In genomic region chr19:18939922-18940775, GRCh38 we compare ENCODE assay signal across 8 cellular contexts. TPM values are rescaled to one million over a fixed set of nuclear protein-coding genes. Genes with fewer than 3 reads are reported as not detected.
DNase-seq lines count a peak whose midpoint lies in the region; ATAC-seq and TF ChIP-seq lines count a peak whose summit lies in the region.

No MANE protein-coding gene starts in this region.

- peak overlapping the region; percentile 94 for H3K4me2 ChIP-seq in skeletal muscle satellite cell (ENCODE audit: low read length)

- no peak for TF ChIP-seq CTCF in breast epithelium (IDR thresholded peaks at IDR 0.05)

- no peak for TF ChIP-seq POLR2A in breast epithelium (IDR thresholded peaks at IDR 0.05)

- DNase-seq in CD1c-positive myeloid dendritic cell (ENCODE audit: extremely low spot score), result peak; percentile 22
- peak; percentile 88 for DNase-seq in LHCN-M2 (ENCODE audit: low read depth)
- peak in 1 of 2 donors; percentile 56 for DNase-seq in breast epithelium (ENCODE audit: low spot score in 2 of 2)
- DNase-seq in islet precursor cell, result peak; percentile 69
- DNase-seq in NCI-H146 treated with DMSO at 0.1 percent for 48 hours (lab: John Stamatoyannopoulos, UW; ENCODE audit: unreplicated experiment), result no peak
- no peak for DNase-seq in NCI-H2107 treated with DMSO at 0.1 percent for 48 hours (lab: John Stamatoyannopoulos, UW; ENCODE audit: unreplicated experiment)

- no peak for ATAC-seq in HG02885 (IDR thresholded peaks at IDR 0.05; ENCODE audit: poor library complexity, unreplicated experiment)

- H3K9me3 ChIP-seq in breast epithelium (no peaks in the 10 kb centered on the region), skeletal muscle satellite cell (replicated peaks; ENCODE audit: low read length) (no peaks in the 10 kb centered on the region)

- H3K27me3 ChIP-seq in breast epithelium, result no peaks in the 10 kb centered on the region
- H3K27me3 ChIP-seq in skeletal muscle satellite cell (ENCODE audit: control insufficient read depth, insufficient read depth, low read length), result no peaks in the 10 kb centered on the region

- intact Hi-C loops in breast epithelium (cut with DNase I; ENCODE audit: low total_unique reads), result no loop called here

- peak overlapping the region; percentile 81 to 97 (median 82) for H3K4me3 ChIP-seq in breast epithelium
- H3K4me3 ChIP-seq in skeletal muscle satellite cell (ENCODE audit: low read length), result peak overlapping the region; percentile 97

- no peaks in the 10 kb centered on the region for H3K36me3 ChIP-seq in breast epithelium
- peaks cover 18% of the 10 kb centered on the region for H3K36me3 ChIP-seq in skeletal muscle satellite cell (ENCODE audit: insufficient read depth, low read length)

- peak overlapping the region; percentile 93 for H3K9ac ChIP-seq in skeletal muscle satellite cell (ENCODE audit: low read depth, low read length)

- peaks cover 0 to 4% of the 10 kb centered on the region in 2 donors for H3K4me1 ChIP-seq in breast epithelium
- peaks cover 12% of the 10 kb centered on the region for H3K4me1 ChIP-seq in skeletal muscle satellite cell (ENCODE audit: control insufficient read depth, insufficient read depth, low read length)

- H3K27ac ChIP-seq in breast epithelium, result peak overlapping the region; percentile 62 to 83

RNA-seq across cellular contexts. Expression of gene HOMER3, which starts 0.9 kb away (rescaled TPM):
- total RNA-seq in LHCN-M2 (2014; rRNA removed), result 154 and 188 TPM in 2 replicates
- 105 TPM for polyA plus RNA-seq in LHCN-M2 (2012)
- 10 to 100 TPM; 34.2 to 62.6 (median 56.6) TPM for total RNA-seq in breast epithelium
- total RNA-seq in skeletal muscle satellite cell (2012; rRNA removed), result 57.2 and 66.4 TPM in 2 replicates

RNA-seq across cellular contexts. Expression of gene DDX49, which starts 20.6 kb away (rescaled TPM):
- total RNA-seq in LHCN-M2 (2014; rRNA removed), result 49.8 and 57.6 TPM in 2 replicates
- polyA plus RNA-seq in LHCN-M2 (2012), result 40.2 TPM
- total RNA-seq in breast epithelium, result 10 to 100 TPM; 34.1 to 44.9 (median 40.2) TPM
- total RNA-seq in skeletal muscle satellite cell (2012; rRNA removed), result 70.2 and 74.5 TPM in 2 replicates

RNA-seq across cellular contexts. Expression of gene COPE, which starts 21.0 kb away (rescaled TPM):
- total RNA-seq in LHCN-M2 (2014; rRNA removed) (375 and 380 TPM in 2 replicates), breast epithelium (100 to 1,000 TPM; 144 to 204 (median 190) TPM)
- polyA plus RNA-seq in LHCN-M2 (2012), result 332 TPM
- 280 and 312 TPM in 2 replicates for total RNA-seq in skeletal muscle satellite cell (2012; rRNA removed)

RNA-seq across cellular contexts. Expression of gene CERS1, which starts 44.2 kb away (rescaled TPM):
- total RNA-seq in LHCN-M2 (2014; rRNA removed), result 0.96 and 2.5 TPM in 2 replicates
- 3.7 TPM for polyA plus RNA-seq in LHCN-M2 (2012)
- total RNA-seq in breast epithelium, result under 1 TPM in 2 of 3 donors, not detected in 1; 0.29 to 0.66 TPM
- 1.3 and 3.5 TPM in 2 replicates for total RNA-seq in skeletal muscle satellite cell (2012; rRNA removed)

Comparison
In these comparisons a context has a peak if more than half of its experiments do, and no peak if none do; other contexts are left out.
1. DNase-seq: peak in CD1c-positive myeloid dendritic cell (single experiment), LHCN-M2 (single experiment) and islet precursor cell (single experiment); none in NCI-H146 treated with DMSO at 0.1 percent for 48 hours (single experiment) and NCI-H2107 treated with DMSO at 0.1 percent for 48 hours (single experiment).